In genomic region chrX:98371994-98372393, GRCh38 we compare ENCODE assay signal across 17 cellular contexts.
"Had no signal": no experiment of that assay in that cellular context is flagged by ENCODE, and none has a peak within 500 bp of the region (broad histone marks: within the 10 kb centered on the region; RNA-seq: fewer than 3 reads in every experiment).

No MANE protein-coding gene starts in this region.

- H3K27ac Mint-ChIP-seq: activated naive CD4-positive, alpha-beta T cell treated with anti-CD3 and anti-CD28 coated beads, Interleukin-2, amount 10 ng/mL, durations not matched to agents 7 days and 5 days; stimulated activated effector memory CD8-positive, alpha-beta T cell treated with anti-CD3 and anti-CD28 coated beads, Interleukin-12 subunit alpha, Interleukin-12 subunit beta, amount 100 ng/mL, for 72 hours had no signal

- H3K27me3 Mint-ChIP-seq: activated naive CD4-positive, alpha-beta T cell treated with anti-CD3 and anti-CD28 coated beads, Interleukin-2, amount 10 ng/mL, durations not matched to agents 7 days and 5 days had no signal

- DNase-seq: activated CD4-positive, alpha-beta T cell treated with anti-CD3 and anti-CD28 coated beads, Interleukin-2, amount 50 U/mL, for 1 hour; activated CD8-positive, alpha-beta memory T cell treated with anti-CD3 and anti-CD28 coated beads, Interleukin-2, amount 50 U/mL, for 48 hours; activated effector memory CD4-positive, alpha-beta T cell treated with Interleukin-2 at 50 U/mL for 16 hours; activated naive CD4-positive, alpha-beta T cell treated with anti-CD3 and anti-CD28 coated beads, Interleukin-2, amount 10 ng/mL, durations not matched to agents 7 days and 5 days; activated T-cell treated with anti-CD3 and anti-CD28 coated beads, Interleukin-2, amount 50 U/mL, for 48 hours; aorta; cerebellar nuclear complex; cortex of kidney; foreskin fibroblast; left ventricle myocardium inferior; ovary; right lobe of liver; stimulated activated CD4-positive, alpha-beta T cell treated with anti-CD3 and anti-CD28 coated beads, Interleukin-4, amount 100 ng/mL, for 24 hours; stomach had no signal

- ATAC-seq: activated CD4-positive, CD25-positive, alpha-beta regulatory T cell treated with anti-CD3 and anti-CD28 coated beads, Interleukin-2, amount 50 U/mL, for 24 hours; right lobe of liver; stimulated activated effector memory CD8-positive, alpha-beta T cell treated with anti-CD3 and anti-CD28 coated beads, Interleukin-12 subunit alpha, Interleukin-12 subunit beta, amount 100 ng/mL, for 72 hours had no signal

- H3K4me3 Mint-ChIP-seq: activated naive CD4-positive, alpha-beta T cell treated with anti-CD3 and anti-CD28 coated beads, Interleukin-2, amount 10 ng/mL, durations not matched to agents 7 days and 5 days; neural crest cell; stimulated activated effector memory CD8-positive, alpha-beta T cell treated with anti-CD3 and anti-CD28 coated beads, Interleukin-12 subunit alpha, Interleukin-12 subunit beta, amount 100 ng/mL, for 72 hours had no signal

- H3K36me3 Mint-ChIP-seq: activated naive CD4-positive, alpha-beta T cell treated with anti-CD3 and anti-CD28 coated beads, Interleukin-2, amount 10 ng/mL, durations not matched to agents 7 days and 5 days; stimulated activated effector memory CD8-positive, alpha-beta T cell treated with anti-CD3 and anti-CD28 coated beads, Interleukin-12 subunit alpha, Interleukin-12 subunit beta, amount 100 ng/mL, for 72 hours had no signal

- H3K4me1 Mint-ChIP-seq: activated naive CD4-positive, alpha-beta T cell treated with anti-CD3 and anti-CD28 coated beads, Interleukin-2, amount 10 ng/mL, durations not matched to agents 7 days and 5 days; neural crest cell; stimulated activated effector memory CD8-positive, alpha-beta T cell treated with anti-CD3 and anti-CD28 coated beads, Interleukin-12 subunit alpha, Interleukin-12 subunit beta, amount 100 ng/mL, for 72 hours had no signal
